7 cellular contexts compared by ENCODE assay signal in the genomic region with DNA sequence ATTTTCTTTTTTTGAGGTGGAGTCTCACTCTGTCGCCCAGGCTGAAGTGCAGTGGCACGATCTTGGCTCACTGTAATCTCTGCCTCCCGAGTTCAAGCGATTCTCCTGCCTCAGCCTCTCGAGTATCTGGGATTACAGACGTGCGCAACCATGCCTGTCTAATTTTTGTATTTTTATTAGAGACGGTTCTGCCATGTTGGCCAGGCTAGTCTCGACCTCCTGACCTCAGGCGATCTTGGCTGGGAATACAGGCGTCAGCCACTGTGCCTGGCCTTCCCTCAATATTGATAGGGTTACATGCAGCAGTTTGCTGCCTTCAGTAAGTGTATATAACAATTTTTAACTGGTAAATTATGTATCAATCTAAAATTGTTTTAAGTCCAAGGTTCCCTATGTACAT. TPM values are rescaled to one million over a fixed set of nuclear protein-coding genes. Genes with fewer than 3 reads are reported as not detected.
"Had no signal": no experiment of that assay in that cellular context is flagged by ENCODE, and none has a peak within 500 bp of the region (broad histone marks: within the 10 kb centered on the region; RNA-seq: fewer than 3 reads in every experiment).

No MANE protein-coding gene starts in this region.

RNA-seq across cellular contexts. Expression of a gene that starts 19.0 kb away (rescaled TPM):
- total RNA-seq: GM23248, GM23338, H1, H4, H7, H9, HFFc6 had no signal
- polyA plus RNA-seq: GM23248, GM23338, H1 had no signal
